ENCODE assay signal across 8 cellular contexts in the genomic region with DNA sequence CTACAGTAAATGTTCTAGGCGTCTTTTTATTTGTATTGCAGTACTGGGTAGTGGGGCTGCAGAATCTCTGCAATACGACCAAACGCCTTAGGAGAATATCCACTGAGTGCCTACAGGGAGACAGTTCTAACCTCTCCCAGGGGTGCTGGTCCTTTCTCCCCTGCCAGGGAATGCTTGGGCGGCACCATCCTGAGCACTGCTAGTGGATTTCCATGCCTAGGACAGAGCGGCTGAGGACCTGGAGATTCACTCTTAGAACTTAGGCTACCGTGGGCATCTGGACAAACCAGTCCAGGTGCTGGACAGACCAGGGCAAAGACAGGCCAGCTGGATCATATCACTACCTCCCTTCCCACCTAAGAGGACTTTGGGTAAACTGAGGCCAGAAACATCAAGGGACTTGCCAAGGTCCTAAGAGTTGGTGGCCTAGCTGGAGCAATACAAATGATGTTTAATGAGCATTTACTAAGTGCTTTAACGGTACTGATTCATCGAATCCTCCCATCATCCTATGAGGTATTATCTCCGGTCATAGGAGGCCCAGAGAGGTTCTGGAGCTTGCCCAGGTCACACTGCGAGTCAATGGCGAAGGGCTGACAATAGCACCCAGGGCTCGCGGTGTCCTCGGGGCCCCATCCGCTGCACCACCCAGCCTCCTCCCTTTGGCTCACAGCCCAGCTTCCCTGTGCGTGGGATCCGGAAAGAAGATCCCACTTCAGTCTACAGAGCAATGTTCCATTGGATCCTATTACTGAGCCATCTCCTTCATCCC. TPM values are rescaled to one million over a fixed set of nuclear protein-coding genes. Genes with fewer than 3 reads are reported as not detected.
DNase-seq lines count a peak whose midpoint lies in the region; ATAC-seq, FAIRE-seq and TF ChIP-seq lines count a peak whose summit lies in the region.

No MANE protein-coding gene starts in this region.

- H3K4me1 Mint-ChIP-seq in activated naive CD4-positive, alpha-beta T cell treated with anti-CD3 and anti-CD28 coated beads, Interleukin-2, amount 10 ng/mL, durations not matched to agents 7 days and 5 days, result peaks cover 19% of the 10 kb centered on the region
- peaks cover 10% of the 10 kb centered on the region for H3K4me1 Mint-ChIP-seq in central memory CD8-positive, alpha-beta T cell

- TF ChIP-seq POLR2A in right lobe of liver (IDR thresholded peaks at IDR 0.05), result no peak

- H3K4me3 ChIP-seq in right lobe of liver (peak overlapping the region; percentile 41 to 63 (median 57)), tibial artery (peak overlapping the region; percentile 58 to 64)

- H3K4me1 ChIP-seq in right lobe of liver (peaks cover 0 to 3% (median 0%) of the 10 kb centered on the region in 4 donors), tibial artery (peaks cover 0 to 9% (median 2%) of the 10 kb centered on the region in 4 donors)

- H3K27me3 ChIP-seq in right lobe of liver (no peaks in the 10 kb centered on the region), tibial artery (no peaks in the 10 kb centered on the region)

- peak; percentile 13 for ATAC-seq in central memory CD8-positive, alpha-beta T cell (replicated peaks; ENCODE audit: extremely low read depth, poor library complexity, severe bottlenecking)
- ATAC-seq in right lobe of liver, result peak; percentile 3 to 27 (median 8)

- 55% methylated on average over 9 of the region's 17 CpGs for WGBS in right lobe of liver (ENCODE audit: insufficient coverage, low coverage, low lambda C conversion rate, missing lambda C conversion rate)

- H3K9me3 ChIP-seq in right lobe of liver (no peaks in the 10 kb centered on the region), tibial artery (no peaks in the 10 kb centered on the region)

- intact Hi-C loops in right lobe of liver (cut with DNase I), result no loop called here
- intact Hi-C loops in tibial artery (cut with DNase I; ENCODE audit: low total_unique reads), result no loop called here

- H3K27ac Mint-ChIP-seq in activated naive CD4-positive, alpha-beta T cell treated with anti-CD3 and anti-CD28 coated beads, Interleukin-2, amount 10 ng/mL, durations not matched to agents 7 days and 5 days, result no peak overlapping the region
- no peak overlapping the region for H3K27ac Mint-ChIP-seq in central memory CD8-positive, alpha-beta T cell (ENCODE audit: low read depth)

- TF ChIP-seq CTCF in right lobe of liver (IDR thresholded peaks at IDR 0.05) (no peak), tibial artery (IDR thresholded peaks at IDR 0.05) (no peak)

- CTCF ChIA-PET in activated naive CD4-positive, alpha-beta T cell treated with anti-CD3 and anti-CD28 coated beads, Interleukin-2, amount 10 ng/mL, durations not matched to agents 7 days and 5 days (lab: Charles Lee), result interaction anchor here (0.6 to 1.9 kb wide), 2 partner anchors 39 to 1818 kb away, joined by 4 to 6 read pairs; a partner anchor contains a TSS

- peaks cover 15% of the 10 kb centered on the region for H3K27me3 Mint-ChIP-seq in activated naive CD4-positive, alpha-beta T cell treated with anti-CD3 and anti-CD28 coated beads, Interleukin-2, amount 10 ng/mL, durations not matched to agents 7 days and 5 days
- H3K27me3 Mint-ChIP-seq in central memory CD8-positive, alpha-beta T cell, result no peaks in the 10 kb centered on the region

- H3K4me3 Mint-ChIP-seq in activated naive CD4-positive, alpha-beta T cell treated with anti-CD3 and anti-CD28 coated beads, Interleukin-2, amount 10 ng/mL, durations not matched to agents 7 days and 5 days, result peak overlapping the region; percentile 82
- H3K4me3 Mint-ChIP-seq in central memory CD8-positive, alpha-beta T cell, result peak overlapping the region; percentile 84

- peaks cover 3% of the 10 kb centered on the region for H3K36me3 Mint-ChIP-seq in activated naive CD4-positive, alpha-beta T cell treated with anti-CD3 and anti-CD28 coated beads, Interleukin-2, amount 10 ng/mL, durations not matched to agents 7 days and 5 days
- H3K36me3 Mint-ChIP-seq in central memory CD8-positive, alpha-beta T cell (ENCODE audit: insufficient read depth), result peaks cover 4% of the 10 kb centered on the region

- peaks cover 9% of the 10 kb centered on the region for H3K9me3 Mint-ChIP-seq in activated naive CD4-positive, alpha-beta T cell treated with anti-CD3 and anti-CD28 coated beads, Interleukin-2, amount 10 ng/mL, durations not matched to agents 7 days and 5 days
- H3K9me3 Mint-ChIP-seq in central memory CD8-positive, alpha-beta T cell, result no peaks in the 10 kb centered on the region

- no peaks in the 10 kb centered on the region for H3K36me3 ChIP-seq in right lobe of liver
- no peaks in the 10 kb centered on the region for H3K36me3 ChIP-seq in tibial artery

- no peak for DNase-seq in activated naive CD4-positive, alpha-beta T cell treated with anti-CD3 and anti-CD28 coated beads, Interleukin-2, amount 10 ng/mL, durations not matched to agents 7 days and 5 days
- no peak for DNase-seq in activated naive CD4-positive, alpha-beta T cell treated with anti-CD3 and anti-CD28 coated beads, Interleukin-2, amount 50 U/mL, for 16 hours
- DNase-seq in NCI-H69 (lab: John Stamatoyannopoulos, UW) (peak; percentile 83), right lobe of liver (peak in 2 of 3 donors; percentile 38 to 47), tibial artery (peak in 1 of 2 donors; percentile 52), HTR-8/SVneo (ENCODE audit: insufficient read length, low spot score) (no peak), GDM1 (lab: John Stamatoyannopoulos, UW) (no peak)
- DNase-seq in central memory CD8-positive, alpha-beta T cell (ENCODE audit: low spot score in 2 of 2), result no peak

- FAIRE-seq in HTR-8/SVneo (lab: Jason Lieb, UNC), result no peak

- H3K27ac ChIP-seq in right lobe of liver, result peak overlapping the region in 1 of 3 donors; percentile 37
- H3K27ac ChIP-seq in tibial artery, result peak overlapping the region in 1 of 2 donors; percentile 66

RNA-seq across cellular contexts. Expression of a gene that starts 0.8 kb away (rescaled TPM):
- 1 to 10 TPM; 2.2 to 6.8 (median 4.2) TPM for total RNA-seq in right lobe of liver

RNA-seq across cellular contexts. Expression of a gene that starts 39.6 kb away (rescaled TPM):
- 10 to 100 TPM; 13.7 to 23.2 (median 18.0) TPM for total RNA-seq in right lobe of liver

RNA-seq across cellular contexts. Expression of a gene that starts 53.3 kb away (rescaled TPM):
- 1 to 10 TPM; 1.0 to 8.4 (median 5.3) TPM for total RNA-seq in right lobe of liver

Comparison
In these comparisons a context has a peak if more than half of its experiments do, and no peak if none do; other contexts are left out.
1. DNase-seq: peak in NCI-H69 (single experiment) and right lobe of liver (2 of 3); none in activated naive CD4-positive, alpha-beta T cell treated with anti-CD3 and anti-CD28 coated beads, Interleukin-2, amount 10 ng/mL, durations not matched to agents 7 days and 5 days (single experiment), activated naive CD4-positive, alpha-beta T cell treated with anti-CD3 and anti-CD28 coated beads, Interleukin-2, amount 50 U/mL, for 16 hours (single experiment), central memory CD8-positive, alpha-beta T cell (0 of 2), HTR-8/SVneo (single experiment) and GDM1 (single experiment).